ENCODE assay signal across 8 cellular contexts in genomic region chr3:101813817-101814440, GRCh38. TPM values are rescaled to one million over a fixed set of nuclear protein-coding genes. Genes with fewer than 3 reads are reported as not detected.
DNase-seq lines count a peak whose midpoint lies in the region; ATAC-seq and TF ChIP-seq lines count a peak whose summit lies in the region.

No MANE protein-coding gene starts in this region.

- ATAC-seq in natural killer cell treated with Interleukin-12 subunit alpha and Interleukin-12 subunit beta and Interleukin-15 and Interleukin-18, amount 100 ng/mL, for 72 hours: no peak
- no peak for ATAC-seq in HG02798 (IDR thresholded peaks at IDR 0.05; ENCODE audit: poor library complexity, unreplicated experiment)
- ATAC-seq in sciatic nerve: no peak

- H3K79me2 ChIP-seq in DOHH2 (ENCODE audit: control insufficient read depth, low read length): peaks cover 5% of the 10 kb centered on the region

- no peaks in the 10 kb centered on the region for H3K9me2 ChIP-seq in DOHH2 (replicated peaks; ENCODE audit: control insufficient read depth, low read length)

- H3K4me2 ChIP-seq in DOHH2 (ENCODE audit: low read length): peak overlapping the region; percentile 10

- peaks cover 9% of the 10 kb centered on the region; the same call in 1 of the 2 replicates for H3F3A ChIP-seq in DOHH2 (ENCODE audit: control insufficient read depth, insufficient read depth)

- H3K9me3 Mint-ChIP-seq in natural killer cell treated with Interleukin-12 subunit alpha and Interleukin-12 subunit beta and Interleukin-15 and Interleukin-18, amount 100 ng/mL, for 72 hours: no peaks in the 10 kb centered on the region

- intact Hi-C loops in sciatic nerve (cut with DNase I): loop anchor here (5.0 kb wide), 1 partner anchor 408 kb away; no protein-coding TSS in a partner anchor

- no peaks in the 10 kb centered on the region for H3K27me3 Mint-ChIP-seq in natural killer cell treated with Interleukin-12 subunit alpha and Interleukin-12 subunit beta and Interleukin-15 and Interleukin-18, amount 100 ng/mL, for 72 hours

- DNase-seq in M059J (ENCODE audit: low read depth): peak; percentile 42
- peak; percentile 31 for DNase-seq in dedifferentiated amniotic fluid mesenchymal stem cell (ENCODE audit: extremely low spot score)
- DNase-seq in natural killer cell treated with Interleukin-12 subunit alpha and Interleukin-12 subunit beta and Interleukin-15 and Interleukin-18, amount 100 ng/mL, for 72 hours (ENCODE audit: low spot score): no peak
- DNase-seq in effector memory CD4-positive, alpha-beta T cell: no peak
- DNase-seq in T1000 (lab: John Stamatoyannopoulos, UW): no peak
- DNase-seq in sciatic nerve (ENCODE audit: low spot score): no peak

- H3K4me3 ChIP-seq in DOHH2 (ENCODE audit: low read length): no peak overlapping the region
- no peak overlapping the region for H3K4me3 ChIP-seq in effector memory CD4-positive, alpha-beta T cell (ENCODE audit: insufficient read depth, low read depth, low read length, poor library complexity, severe bottlenecking)

- peak overlapping the region; percentile 47 to 56 for H3K27ac Mint-ChIP-seq in natural killer cell treated with Interleukin-12 subunit alpha and Interleukin-12 subunit beta and Interleukin-15 and Interleukin-18, amount 100 ng/mL, for 72 hours

- H3K27ac ChIP-seq in DOHH2 (ENCODE audit: low read depth, low read length): no peak overlapping the region; the same call in 1 of the 2 replicates
- no peak overlapping the region for H3K27ac ChIP-seq in effector memory CD4-positive, alpha-beta T cell (ENCODE audit: insufficient read depth, low read length, poor library complexity, severe bottlenecking)

- H3K36me3 ChIP-seq in DOHH2 (ENCODE audit: control insufficient read depth, low read length): peaks cover 15% of the 10 kb centered on the region
- peaks cover 13% of the 10 kb centered on the region for H3K36me3 ChIP-seq in effector memory CD4-positive, alpha-beta T cell (ENCODE audit: control insufficient read depth, insufficient read depth, low read length)

- peaks cover 64% of the 10 kb centered on the region for H3K4me1 ChIP-seq in DOHH2 (ENCODE audit: control insufficient read depth, low read length)
- H3K4me1 ChIP-seq in effector memory CD4-positive, alpha-beta T cell (ENCODE audit: control insufficient read depth, insufficient read depth, low read length, poor library complexity, severe bottlenecking): peaks cover 3% of the 10 kb centered on the region

- no peaks in the 10 kb centered on the region for H3K9me3 ChIP-seq in DOHH2 (ENCODE audit: control insufficient read depth, insufficient read depth, low read length)
- H3K9me3 ChIP-seq in effector memory CD4-positive, alpha-beta T cell (ENCODE audit: control insufficient read depth, low read length): no peaks in the 10 kb centered on the region

- no peak overlapping the region for H3K4me3 Mint-ChIP-seq in natural killer cell treated with Interleukin-12 subunit alpha and Interleukin-12 subunit beta and Interleukin-15 and Interleukin-18, amount 100 ng/mL, for 72 hours

- peak; percentile 64 for TF ChIP-seq CTCF in DOHH2 (IDR thresholded peaks at IDR 0.05; ENCODE audit: low read depth, low read length, poor library complexity, severe bottlenecking)

- H3K36me3 Mint-ChIP-seq in natural killer cell treated with Interleukin-12 subunit alpha and Interleukin-12 subunit beta and Interleukin-15 and Interleukin-18, amount 100 ng/mL, for 72 hours: no peaks in the 10 kb centered on the region

- peaks cover 20 to 38% of the 10 kb centered on the region in 2 donors for H3K4me1 Mint-ChIP-seq in natural killer cell treated with Interleukin-12 subunit alpha and Interleukin-12 subunit beta and Interleukin-15 and Interleukin-18, amount 100 ng/mL, for 72 hours (ENCODE audit: low read depth in 2 of 2)

- H3K27me3 ChIP-seq in DOHH2 (ENCODE audit: control insufficient read depth, low read length): no peaks in the 10 kb centered on the region
- H3K27me3 ChIP-seq in effector memory CD4-positive, alpha-beta T cell (replicated peaks; ENCODE audit: control insufficient read depth, insufficient read depth, low read length, poor library complexity, severe bottlenecking): no peaks in the 10 kb centered on the region

- no peaks in the 10 kb centered on the region for H4K20me1 ChIP-seq in DOHH2 (ENCODE audit: control insufficient read depth, insufficient read depth, low read depth, low read length)

RNA-seq across cellular contexts. Expression of gene NXPE3, which starts 34.9 kb away (rescaled TPM):
- 17.9 and 19.2 TPM in 2 replicates for total RNA-seq in M059J (2014; rRNA removed; shearing (Covaris generic))
- 10 to 100 TPM; 14.9 to 20.6 TPM for total RNA-seq in natural killer cell treated with Interleukin-12 subunit alpha and Interleukin-12 subunit beta and Interleukin-15 and Interleukin-18, amount 100 ng/mL, for 72 hours
- 24.7 TPM for total RNA-seq in sciatic nerve

RNA-seq across cellular contexts. Expression of gene NFKBIZ, which starts 35.4 kb away (rescaled TPM):
- total RNA-seq in M059J (2014; rRNA removed; shearing (Covaris generic)): 5.4 and 9.6 TPM in 2 replicates
- total RNA-seq in natural killer cell treated with Interleukin-12 subunit alpha and Interleukin-12 subunit beta and Interleukin-15 and Interleukin-18, amount 100 ng/mL, for 72 hours: 100 to 1,000 TPM; 314 to 418 TPM
- 91.6 TPM for total RNA-seq in sciatic nerve

Comparison
In these comparisons a context has a peak if more than half of its experiments do, and no peak if none do; other contexts are left out.
1. DNase-seq: peak in M059J (single experiment) and dedifferentiated amniotic fluid mesenchymal stem cell (single experiment); none in natural killer cell treated with Interleukin-12 subunit alpha and Interleukin-12 subunit beta and Interleukin-15 and Interleukin-18, amount 100 ng/mL, for 72 hours (single experiment), effector memory CD4-positive, alpha-beta T cell (0 of 3), T1000 (single experiment) and sciatic nerve (single experiment).